In the genomic region with DNA sequence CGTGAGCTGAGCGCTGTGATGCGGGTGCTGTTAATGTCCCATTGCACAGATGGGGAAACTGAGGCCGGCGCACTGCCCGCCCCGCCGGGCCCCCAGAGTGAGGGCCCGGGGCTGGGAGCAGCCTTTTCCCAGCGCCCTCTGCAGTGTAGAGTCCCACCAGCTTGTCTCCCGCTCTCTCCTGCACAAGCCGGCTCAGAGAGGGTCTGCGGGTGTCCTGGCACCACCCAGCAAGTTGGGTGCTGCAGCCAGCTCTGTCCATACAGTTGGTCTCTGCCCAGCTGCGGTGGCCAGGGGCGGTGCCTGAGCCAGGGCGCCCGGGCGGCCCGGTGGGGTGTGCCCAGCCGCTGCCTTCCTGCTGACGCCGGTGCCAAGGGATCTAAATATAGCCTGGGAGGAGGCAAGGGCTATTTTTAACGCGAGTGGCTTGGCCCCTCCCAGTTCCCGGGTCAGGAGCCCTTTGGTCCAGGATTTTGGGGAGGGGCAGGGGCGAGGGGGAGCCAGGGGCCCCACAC, we compare ENCODE assay signal across 8 cellular contexts. TPM values are rescaled to one million over a fixed set of nuclear protein-coding genes. Genes with fewer than 3 reads are reported as not detected.
DNase-seq lines count a peak whose midpoint lies in the region; ATAC-seq, FAIRE-seq and TF ChIP-seq lines count a peak whose summit lies in the region.

No MANE protein-coding gene starts in this region.

- BruUV-seq in endothelial cell of umbilical vein (replicated peaks; lab: Mats Ljungman, UMichigan) = no TSS peak

- H3K4me1 ChIP-seq in ACC112 (ENCODE audit: control insufficient read depth, insufficient read depth, low read length, unreplicated experiment) (peaks cover 35% of the 10 kb centered on the region), endothelial cell of umbilical vein (ENCODE audit: control insufficient read depth, extremely low read depth, insufficient read depth, low read length) (peaks cover 22% of the 10 kb centered on the region), mesodermal cell (ENCODE audit: control insufficient read depth, insufficient read depth, low read length, poor library complexity, severe bottlenecking) (peaks cover 44% of the 10 kb centered on the region), uterus (peaks cover 0 to 8% of the 10 kb centered on the region in 2 donors)

- H3K79me2 ChIP-seq in ACC112 (ENCODE audit: control insufficient read depth, insufficient read depth, low read length, unreplicated experiment) (no peaks in the 10 kb centered on the region), endothelial cell of umbilical vein (ENCODE audit: control insufficient read depth, insufficient read depth, low read length) (no peaks in the 10 kb centered on the region)

- peak overlapping the region; percentile 92 for H3K9ac ChIP-seq in endothelial cell of umbilical vein (replicated peaks; ENCODE audit: extremely low read depth, insufficient read depth, low read length)

- H4K20me1 ChIP-seq in endothelial cell of umbilical vein (replicated peaks; ENCODE audit: control insufficient read depth, extremely low read depth, insufficient read depth, low read length) = no peaks in the 10 kb centered on the region

- no peak overlapping the region for H2AFZ ChIP-seq in ACC112 (ENCODE audit: low read length, unreplicated experiment)
- H2AFZ ChIP-seq in endothelial cell of umbilical vein (ENCODE audit: low read depth, low read length) = peak overlapping the region; percentile 64

- CTCF ChIA-PET in endothelial cell of umbilical vein (lab: Charles Lee) = interaction anchor here (0.7 to 1.3 kb wide), 3 partner anchors 9 to 119 kb away, joined by 3 to 5 read pairs (median 3); no protein-coding TSS in a partner anchor

- H3K27ac ChIP-seq in ACC112 (ENCODE audit: low read depth, low read length) = peak overlapping the region; percentile 88
- peak overlapping the region; percentile 88 for H3K27ac ChIP-seq in endothelial cell of umbilical vein (ENCODE audit: insufficient read depth, low read depth, low read length)
- peak overlapping the region; percentile 83 for H3K27ac ChIP-seq in mesodermal cell (ENCODE audit: low read depth, low read length, severe bottlenecking)
- peak overlapping the region; percentile 61 to 78 for H3K27ac ChIP-seq in uterus

- TF ChIP-seq CTCF in endothelial cell of umbilical vein (IDR thresholded peaks at IDR 0.05; ENCODE audit: extremely low read depth in 1 of 2, insufficient read depth in 1 of 2, low read depth in 1 of 2, low read length in 2 of 2) = no peak
- TF ChIP-seq CTCF in uterus (IDR thresholded peaks at IDR 0.05) = no peak

- dilution Hi-C loops in endothelial cell of umbilical vein (cut with MboI; ENCODE audit: extremely low pct_ligation_motif_present, low sequenced_read_pairs) = no loop called here

- POLR2A ChIA-PET in endothelial cell of umbilical vein (lab: Charles Lee) = interaction anchor here (0.8 to 1.4 kb wide), 2 partner anchors 17 to 19 kb away, joined by 3 to 18 read pairs; a partner anchor contains a TSS

- H3K4me3 ChIP-seq in ACC112 (ENCODE audit: low read depth, low read length) (peak overlapping the region; percentile 79), endothelial cell of umbilical vein (replicated peaks in 1 of 3; ENCODE audit: insufficient read depth in 1 of 3, low read depth in 1 of 3, low read length in 3 of 3) (peak overlapping the region; percentile 41 to 60 (median 50)), mesodermal cell (ENCODE audit: extremely low read depth, insufficient read depth, low read length, poor library complexity, severe bottlenecking) (peak overlapping the region; percentile 25), uterus (peak overlapping the region; percentile 37 to 46)

- H3K9me3 ChIP-seq in endothelial cell of umbilical vein (replicated peaks; ENCODE audit: control insufficient read depth, insufficient read depth, low read length) (no peaks in the 10 kb centered on the region), mesodermal cell (ENCODE audit: control insufficient read depth, low read length) (peaks cover 5% of the 10 kb centered on the region), uterus (no peaks in the 10 kb centered on the region)

- ATAC-seq in GM18498 (IDR thresholded peaks at IDR 0.05; ENCODE audit: unreplicated experiment) = peak; percentile 27
- no peak for ATAC-seq in HG02973 (IDR thresholded peaks at IDR 0.05; ENCODE audit: unreplicated experiment)

- H3K36me3 ChIP-seq in ACC112 (ENCODE audit: insufficient read depth, low read length) = no peaks in the 10 kb centered on the region
- no peaks in the 10 kb centered on the region for H3K36me3 ChIP-seq in endothelial cell of umbilical vein (ENCODE audit: control insufficient read depth in 2 of 2, extremely low read depth in 1 of 2, insufficient read depth in 2 of 2, low read length in 2 of 2)
- H3K36me3 ChIP-seq in mesodermal cell (ENCODE audit: control insufficient read depth, insufficient read depth, low read length) = no peaks in the 10 kb centered on the region
- no peaks in the 10 kb centered on the region for H3K36me3 ChIP-seq in uterus

- FAIRE-seq in endothelial cell of umbilical vein (lab: Jason Lieb, UNC) = peak; percentile 67

- peak overlapping the region; percentile 84 for H3K4me2 ChIP-seq in endothelial cell of umbilical vein (ENCODE audit: insufficient read depth, low read length)

- TF ChIP-seq POLR2A in endothelial cell of umbilical vein (IDR thresholded peaks at IDR 0.05; ENCODE audit: low read depth, low read length) = no peak
- no peak for TF ChIP-seq POLR2A in uterus (IDR thresholded peaks at IDR 0.05)

- H3K27me3 ChIP-seq in ACC112 (ENCODE audit: insufficient read depth, low read length) (no peaks in the 10 kb centered on the region), endothelial cell of umbilical vein (ENCODE audit: control insufficient read depth in 2 of 2, insufficient read depth in 2 of 2, low read length in 2 of 2) (no peaks in the 10 kb centered on the region), uterus (no peaks in the 10 kb centered on the region)

- no peaks in the 10 kb centered on the region for H3K9me1 ChIP-seq in endothelial cell of umbilical vein (replicated peaks; ENCODE audit: control insufficient read depth, extremely low read depth, insufficient read depth, low read length)

- intact Hi-C loops in endothelial cell of umbilical vein (cut with micrococcal nuclease) = loop anchor here (1.0 kb wide), 3 partner anchors 34 to 84 kb away; no protein-coding TSS in a partner anchor
- intact Hi-C loops in uterus (cut with DNase I; ENCODE audit: low total_unique reads) = no loop called here

- DNase-seq in SHP77 treated with DMSO at 0.1 percent for 48 hours (lab: John Stamatoyannopoulos, UW) = peak; percentile 36
- peak; percentile 57 for DNase-seq in endothelial cell of umbilical vein (ENCODE audit: low read depth, low spot score)
- DNase-seq in uterus = peak; percentile 66 to 70
- DNase-seq in NCI-H1694 treated with DMSO at 0.1 percent for 48 hours (lab: John Stamatoyannopoulos, UW) = no peak

- WGBS in mesodermal cell (ENCODE audit: insufficient coverage in 2 of 2), 2 experiments = 14 to 21% methylated on average over 23 to 24 of the region's 26 CpGs

TF ChIP-seq in endothelial cell of umbilical vein, 7 proteins besides CTCF, POLR2A, EP300 and RAD21:
- TF ChIP-seq, protein P1, sequence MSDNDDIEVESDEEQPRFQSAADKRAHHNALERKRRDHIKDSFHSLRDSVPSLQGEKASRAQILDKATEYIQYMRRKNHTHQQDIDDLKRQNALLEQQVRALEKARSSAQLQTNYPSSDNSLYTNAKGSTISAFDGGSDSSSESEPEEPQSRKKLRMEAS (IDR thresholded peaks at IDR 0.05; ENCODE audit: insufficient read depth, insufficient read length) = no peak
- TF ChIP-seq GATA2 (IDR thresholded peaks at IDR 0.05; ENCODE audit: insufficient read depth, insufficient read length, low read depth, low read length) (no peak), JUN (IDR thresholded peaks at IDR 0.05; ENCODE audit: borderline replicate concordance, insufficient read depth, insufficient read length, low read depth) (no peak), POLR2AphosphoS5 (IDR thresholded peaks at IDR 0.05; ENCODE audit: insufficient read depth, low read depth, low read length) (no peak), FOS (IDR thresholded peaks at IDR 0.05; ENCODE audit: borderline replicate concordance, insufficient read depth, low read length) (no peak), EZH2 (IDR thresholded peaks at IDR 0.05; ENCODE audit: borderline replicate concordance, low read depth, low read length, severe bottlenecking) (no peak), MYC (IDR thresholded peaks at IDR 0.05; ENCODE audit: low read depth, low read length) (no peak)

RNA-seq across cellular contexts. Expression of a gene that starts 19.3 kb away (rescaled TPM):
- total RNA-seq in endothelial cell of umbilical vein (61.3 and 75.9 TPM in 2 replicates), uterus (10 to 100 TPM; 17.6 to 68.2 (median 38.0) TPM)
- 249 and 267 TPM in 2 replicates for polyA plus RNA-seq in endothelial cell of umbilical vein
- 162 and 222 TPM in 2 replicates for polyA plus RNA-seq in endothelial cell of umbilical vein (2011; cell fraction: cytosol; rRNA removed)
- 291 and 446 TPM in 2 replicates for polyA plus RNA-seq in endothelial cell of umbilical vein (2011; cell fraction: nucleus; rRNA removed)
- 38.1 and 69.3 TPM in 2 replicates for polyA plus RNA-seq in endothelial cell of umbilical vein (2012)
- 101 and 128 TPM in 2 replicates for polyA minus RNA-seq in endothelial cell of umbilical vein
- polyA minus RNA-seq in endothelial cell of umbilical vein (2011; cell fraction: cytosol; rRNA and poly(A)+ RNA removed) = 61.3 TPM
- 110 and 238 TPM in 2 replicates for polyA minus RNA-seq in endothelial cell of umbilical vein (2011; cell fraction: nucleus; rRNA and poly(A)+ RNA removed)
- 28.2 TPM for polyA plus RNA-seq in mesodermal cell (2013, experiment 1 of 2)
- 27.5 TPM for polyA plus RNA-seq in mesodermal cell (2013, experiment 2 of 2)

RNA-seq across cellular contexts. Expression of a gene that starts 38.4 kb away (rescaled TPM):
- 147 and 153 TPM in 2 replicates for total RNA-seq in endothelial cell of umbilical vein
- polyA plus RNA-seq in endothelial cell of umbilical vein = 176 and 203 TPM in 2 replicates
- 120 and 155 TPM in 2 replicates for polyA plus RNA-seq in endothelial cell of umbilical vein (2011; cell fraction: cytosol; rRNA removed)
- polyA plus RNA-seq in endothelial cell of umbilical vein (2011; cell fraction: nucleus; rRNA removed) = 93.4 and 108 TPM in 2 replicates
- 104 and 106 TPM in 2 replicates for polyA plus RNA-seq in endothelial cell of umbilical vein (2012)
- polyA minus RNA-seq in endothelial cell of umbilical vein = 116 and 121 TPM in 2 replicates
- polyA minus RNA-seq in endothelial cell of umbilical vein (2011; cell fraction: cytosol; rRNA and poly(A)+ RNA removed) = 46.2 TPM
- polyA minus RNA-seq in endothelial cell of umbilical vein (2011; cell fraction: nucleus; rRNA and poly(A)+ RNA removed) = 22.7 and 25.8 TPM in 2 replicates
- polyA plus RNA-seq in mesodermal cell (2013, experiment 1 of 2) = 83.7 TPM
- 74.4 TPM for polyA plus RNA-seq in mesodermal cell (2013, experiment 2 of 2)
- total RNA-seq in uterus = 10 to 100 TPM; 10.3 to 75.7 (median 17.1) TPM

Comparison
In these comparisons a context has a peak if more than half of its experiments do, and no peak if none do; other contexts are left out.
1. H3K4me3 ChIP-seq: peak in every context shown above with its lines; median percentile 79 in ACC112; 50 in endothelial cell of umbilical vein; 42 in uterus; 25 in mesodermal cell.